ENCODE assay signal across 17 cellular contexts in the genomic region with DNA sequence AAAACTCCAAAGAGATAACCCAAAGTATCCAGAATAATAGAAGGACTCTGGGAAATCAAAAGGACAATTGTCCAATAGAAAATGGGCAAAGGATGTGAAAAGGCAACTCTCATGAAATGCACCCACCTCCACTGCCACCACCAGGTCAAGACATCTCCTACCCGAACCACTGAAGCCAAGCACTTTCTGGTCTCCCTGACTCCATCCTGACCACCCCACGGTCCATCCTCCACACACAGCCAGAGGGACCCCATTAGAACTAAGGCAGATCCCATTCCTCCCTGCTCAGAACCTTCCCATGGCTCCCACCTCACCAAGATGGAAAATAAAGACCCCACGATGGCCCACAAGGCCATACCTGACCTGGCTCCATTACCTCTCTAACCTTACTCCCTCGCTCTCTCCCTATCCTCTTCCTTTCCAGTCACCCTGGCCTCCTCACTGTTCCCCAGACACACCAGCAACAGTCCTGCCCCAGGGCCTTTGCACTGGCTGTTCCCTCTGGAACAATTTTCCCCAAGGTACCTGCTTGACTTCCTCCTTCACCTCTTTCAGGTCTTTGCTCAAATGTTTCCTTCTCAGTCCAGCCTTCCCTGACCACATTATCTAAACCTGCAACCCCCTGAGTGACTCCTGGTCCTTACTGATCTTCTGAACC.
A peak's percentile ranks its signal among the peaks of the same experiment; 100 is the strongest.
DNase-seq lines count a peak whose midpoint lies in the region; ATAC-seq, FAIRE-seq and TF ChIP-seq lines count a peak whose summit lies in the region.
"Had no signal": no experiment of that assay in that cellular context is flagged by ENCODE, and none has a peak within 500 bp of the region (broad histone marks: within the 10 kb centered on the region; RNA-seq: fewer than 3 reads in every experiment).

No MANE protein-coding gene starts in this region.

- no peaks in the 10 kb centered on the region for H3K36me3 ChIP-seq in CD8-positive, alpha-beta T cell (ENCODE audit: insufficient read depth, low read length)
- no peaks in the 10 kb centered on the region; the same call in 1 of the 2 replicates for H3K36me3 ChIP-seq in OCI-LY7 (ENCODE audit: insufficient read depth, low read length)
- H3K36me3 ChIP-seq in neutrophil, result peaks cover 89% of the 10 kb centered on the region
- H3K36me3 ChIP-seq: sigmoid colon had no signal

- H3K4me3 Mint-ChIP-seq in CD8-positive, alpha-beta T cell, result peak overlapping the region; percentile 66

- H3K27me3 ChIP-seq in CD8-positive, alpha-beta T cell (ENCODE audit: insufficient read depth, low read length), result no peaks in the 10 kb centered on the region
- H3K27me3 ChIP-seq in neutrophil, result no peaks in the 10 kb centered on the region
- H3K27me3 ChIP-seq: sigmoid colon had no signal

- no peak for TF ChIP-seq POLR2A in H54 (IDR thresholded peaks at IDR 0.05; ENCODE audit: low read depth, low read length)

- H3K9me3 ChIP-seq in CD8-positive, alpha-beta T cell (ENCODE audit: low read length), result no peaks in the 10 kb centered on the region
- H3K9me3 ChIP-seq in OCI-LY7 (ENCODE audit: low read length), result no peaks in the 10 kb centered on the region
- H3K9me3 ChIP-seq in neutrophil, result no peaks in the 10 kb centered on the region

- peak overlapping the region; percentile 35 for H3K4me2 ChIP-seq in OCI-LY7 (ENCODE audit: low read length)

- no peak for ATAC-seq in CD8-positive, alpha-beta T cell
- ATAC-seq in GM19463 (IDR thresholded peaks at IDR 0.05; ENCODE audit: unreplicated experiment), result no peak

- H3K4me3 ChIP-seq in CD8-positive, alpha-beta T cell (ENCODE audit: low read depth, low read length), result no peak overlapping the region
- H3K4me3 ChIP-seq in OCI-LY7 (ENCODE audit: low read depth, low read length, poor library complexity, severe bottlenecking), result no peak overlapping the region
- H3K4me3 ChIP-seq in neutrophil (ENCODE audit: low read depth in 1 of 2, low read length in 1 of 2), result no peak overlapping the region
- H3K4me3 ChIP-seq: sigmoid colon had no signal

- peaks cover 95% of the 10 kb centered on the region for H3K4me1 Mint-ChIP-seq in CD8-positive, alpha-beta T cell (ENCODE audit: low read depth)

- no peaks in the 10 kb centered on the region for H3K79me2 ChIP-seq in OCI-LY7 (ENCODE audit: insufficient read depth, low read depth, low read length)

- no peak for FAIRE-seq in H54 (lab: Jason Lieb, UNC)
- FAIRE-seq: islet of Langerhans had no signal

- POLR2A ChIA-PET in CD8-positive, alpha-beta T cell (lab: Charles Lee), result interaction anchor here (0.9 to 1.6 kb wide), 7 partner anchors 8 to 109 kb away, joined by 3 to 7 read pairs (median 4); partner anchors contain the start of gene PREX1
- POLR2A ChIA-PET in OCI-LY7 (lab: Charles Lee), result no interaction called here

- DNase-seq in CD8-positive, alpha-beta T cell, result no peak
- DNase-seq in OCI-LY7 (ENCODE audit: low spot score), result no peak
- DNase-seq in caudate nucleus (lab: John Stamatoyannopoulos, UW), result no peak
- DNase-seq in H54 (ENCODE audit: insufficient read length, low spot score), result no peak
- no peak for DNase-seq in DMS53 treated with DMSO at 0.1 percent for 48 hours (lab: John Stamatoyannopoulos, UW; ENCODE audit: unreplicated experiment)
- DNase-seq: HCEC 1CT; IMR-90; mesenchymal stem cell; NCI-H1092; NCI-H2171; sigmoid colon; stimulated activated CD4-positive, alpha-beta T cell treated with anti-CD3 and anti-CD28 coated beads, Interleukin-2, amount 100 ng/mL, for 48 hours had no signal

- intact Hi-C loops in CD8-positive, alpha-beta T cell (cut with DNase I, micrococcal nuclease), result loop anchor here (1.0 to 5.0 kb wide), 5 partner anchors 39 to 188 kb away; partner anchors contain the start of gene PREX1 (in 1 of the 2)
- intact Hi-C loops in OCI-LY7 (cut with micrococcal nuclease; ENCODE audit: unreplicated experiment), result loop anchor here (10.0 kb wide), 1 partner anchor 185 kb away; no protein-coding TSS in a partner anchor

- no peak overlapping the region for H3K27ac ChIP-seq in CD8-positive, alpha-beta T cell (ENCODE audit: low read depth, low read length)
- H3K27ac ChIP-seq in OCI-LY7 (ENCODE audit: low read depth, low read length, poor library complexity, severe bottlenecking) (no peak overlapping the region), caudate nucleus (ENCODE audit: low read depth, low read length) (peak overlapping the region; percentile 5), neutrophil (peak overlapping the region; percentile 93)
- H3K27ac ChIP-seq: C4-2B, epithelial cell of prostate, sigmoid colon had no signal

- H3K9me2 ChIP-seq in OCI-LY7 (ENCODE audit: insufficient read depth, low read length), result no peaks in the 10 kb centered on the region

- CTCF ChIA-PET in CD8-positive, alpha-beta T cell (lab: Charles Lee), result interaction anchor here (1.2 to 1.4 kb wide), 3 partner anchors 34 to 185 kb away, joined by 3 to 5 read pairs (median 3); no protein-coding TSS in a partner anchor
- CTCF ChIA-PET in OCI-LY7 (lab: Charles Lee; ENCODE audit: unreplicated experiment), result no interaction called here

- no peak overlapping the region for H2AFZ ChIP-seq in OCI-LY7 (ENCODE audit: low read length)

- H3K27ac Mint-ChIP-seq in CD8-positive, alpha-beta T cell, result peak overlapping the region; percentile 92

- H3K9me3 Mint-ChIP-seq in CD8-positive, alpha-beta T cell, result peaks cover 1% of the 10 kb centered on the region

- H3K27me3 Mint-ChIP-seq in CD8-positive, alpha-beta T cell (ENCODE audit: low read depth), result no peaks in the 10 kb centered on the region

- no peaks in the 10 kb centered on the region for H4K20me1 ChIP-seq in OCI-LY7 (ENCODE audit: insufficient read depth, low read length)

- H3K4me1 ChIP-seq in CD8-positive, alpha-beta T cell (ENCODE audit: insufficient read depth, low read length), result peaks cover 92% of the 10 kb centered on the region
- H3K4me1 ChIP-seq in OCI-LY7 (ENCODE audit: insufficient read depth, low read length, poor library complexity, severe bottlenecking) (peaks cover 64% of the 10 kb centered on the region), neutrophil (ENCODE audit: control insufficient read depth in 1 of 2, insufficient read depth in 1 of 2, low read depth in 1 of 2, low read length in 1 of 2) (peaks cover 70 to 84% of the 10 kb centered on the region in 2 experiments)

- no peak for TF ChIP-seq CTCF in CD8-positive, alpha-beta T cell (IDR thresholded peaks at IDR 0.05)
- TF ChIP-seq CTCF in OCI-LY7 (conservative IDR thresholded peaks at IDR 0.05; ENCODE audit: low read length) (no peak), neutrophil (IDR thresholded peaks at IDR 0.05) (no peak)

- peaks cover 45% of the 10 kb centered on the region for H3K36me3 Mint-ChIP-seq in CD8-positive, alpha-beta T cell

- no TSS peak for BruUV-seq in OCI-LY7 (replicated peaks; lab: Mats Ljungman, UMichigan)

Comparison
In these comparisons a context has a peak if more than half of its experiments do, and no peak if none do; other contexts are left out.
1. H3K27ac ChIP-seq: peak in caudate nucleus (single experiment) and neutrophil (single experiment); none in CD8-positive, alpha-beta T cell (single experiment) and OCI-LY7 (single experiment).